26 cellular contexts compared by ENCODE assay signal in the genomic region with DNA sequence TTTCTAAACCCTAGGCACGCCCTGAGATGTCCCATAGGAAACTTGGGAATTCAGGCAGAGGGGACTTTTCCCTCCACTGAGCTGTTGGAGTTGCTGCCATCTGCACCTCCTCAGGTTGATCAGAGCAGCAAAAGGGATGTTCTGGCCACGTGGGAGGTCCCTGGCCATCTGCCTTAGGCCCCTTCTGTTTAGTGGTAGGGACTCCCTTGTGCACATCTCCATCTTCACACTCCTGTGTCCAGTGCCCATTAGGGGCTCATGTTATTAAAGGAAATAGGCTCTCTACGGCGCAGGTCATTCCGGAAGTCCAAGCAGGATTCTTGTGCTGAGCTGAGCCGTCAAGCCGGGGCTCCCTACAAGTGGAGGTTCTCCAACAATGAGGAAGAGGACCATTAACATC.
"Had no signal": no experiment of that assay in that cellular context is flagged by ENCODE, and none has a peak within 500 bp of the region (broad histone marks: within the 10 kb centered on the region; RNA-seq: fewer than 3 reads in every experiment).

No MANE protein-coding gene starts in this region.

- ATAC-seq: natural killer cell; pancreas; right cardiac atrium; sciatic nerve; stimulated activated naive B cell treated with anti-CD40 and anti-IgM and Interleukin-4, amounts not matched to agents 10 μg/mL and 1 μg/mL and 100 μg/mL, for 72 hours; stimulated activated naive CD8-positive, alpha-beta T cell treated with anti-CD3 and anti-CD28 coated beads, Interleukin-15, Interleukin-2, amounts not matched to agents 100 U/mL and 50 U/mL, for 24 hours had no signal

- H3K4me3 ChIP-seq: left ventricle myocardium inferior, lung, pancreas, prostate gland, skin epidermis, stomach, testis, thyroid gland, transverse colon, upper lobe of left lung, vagina had no signal

- H3K36me3 ChIP-seq: left ventricle myocardium inferior, pancreas, prostate gland, stomach, thyroid gland, transverse colon, upper lobe of left lung, vagina had no signal

- H3K9me3 ChIP-seq: left ventricle myocardium inferior, pancreas, prostate gland, stomach, testis, thyroid gland, transverse colon, upper lobe of left lung, vagina had no signal

- H3K4me1 ChIP-seq: left ventricle myocardium inferior, pancreas, prostate gland, testis, upper lobe of left lung, vagina had no signal

- H3K27ac ChIP-seq: left ventricle myocardium inferior, pancreas, prostate gland, skin epidermis, stomach, testis, thyroid gland, transverse colon, upper lobe of left lung, vagina had no signal

- H3K27me3 ChIP-seq: pancreas, stomach, testis, thyroid gland, transverse colon, upper lobe of left lung, vagina had no signal

- DNase-seq: islet precursor cell; left ventricle myocardium inferior; mesendoderm; naive B cell; natural killer cell; nucleus accumbens; pancreas; posterior cingulate gyrus; retina; right cardiac atrium; stimulated activated CD4-positive, alpha-beta T cell treated with anti-CD3 and anti-CD28 coated beads, Interleukin-12 subunit alpha, Interleukin-12 subunit beta, amount 100 ng/mL, for 4 hours; stimulated activated CD4-positive, alpha-beta T cell treated with anti-CD3 and anti-CD28 coated beads, Interleukin-15, amount 100 ng/mL, for 24 hours; stimulated activated CD4-positive, alpha-beta T cell treated with anti-CD3 and anti-CD28 coated beads, Interleukin-2, amount 100 ng/mL, for 24 hours; stimulated activated CD4-positive, alpha-beta T cell treated with anti-CD3 and anti-CD28 coated beads, Interleukin-4, amount 100 ng/mL, for 1 hour; stimulated activated naive B cell treated with anti-CD40 and anti-IgM and Interleukin-4, amounts not matched to agents 10 μg/mL and 1 μg/mL and 100 μg/mL, for 72 hours; stimulated activated naive CD8-positive, alpha-beta T cell treated with anti-CD3 and anti-CD28 coated beads, Interleukin-15, Interleukin-2, amounts not matched to agents 100 U/mL and 50 U/mL, for 24 hours; stomach; testis; thyroid gland; transverse colon; upper lobe of left lung had no signal
